Comparison of ENCODE assay signal across 1 cellular context in genomic region chr22:37174964-37175363, GRCh38.
TF ChIP-seq lines count a peak whose summit lies in the region.

No MANE protein-coding gene starts in this region.

TF ChIP-seq in WTC11, 78 proteins besides CTCF, POLR2A, EP300 and RAD21 (continued from another document):
- TF ChIP-seq, protein P1, sequence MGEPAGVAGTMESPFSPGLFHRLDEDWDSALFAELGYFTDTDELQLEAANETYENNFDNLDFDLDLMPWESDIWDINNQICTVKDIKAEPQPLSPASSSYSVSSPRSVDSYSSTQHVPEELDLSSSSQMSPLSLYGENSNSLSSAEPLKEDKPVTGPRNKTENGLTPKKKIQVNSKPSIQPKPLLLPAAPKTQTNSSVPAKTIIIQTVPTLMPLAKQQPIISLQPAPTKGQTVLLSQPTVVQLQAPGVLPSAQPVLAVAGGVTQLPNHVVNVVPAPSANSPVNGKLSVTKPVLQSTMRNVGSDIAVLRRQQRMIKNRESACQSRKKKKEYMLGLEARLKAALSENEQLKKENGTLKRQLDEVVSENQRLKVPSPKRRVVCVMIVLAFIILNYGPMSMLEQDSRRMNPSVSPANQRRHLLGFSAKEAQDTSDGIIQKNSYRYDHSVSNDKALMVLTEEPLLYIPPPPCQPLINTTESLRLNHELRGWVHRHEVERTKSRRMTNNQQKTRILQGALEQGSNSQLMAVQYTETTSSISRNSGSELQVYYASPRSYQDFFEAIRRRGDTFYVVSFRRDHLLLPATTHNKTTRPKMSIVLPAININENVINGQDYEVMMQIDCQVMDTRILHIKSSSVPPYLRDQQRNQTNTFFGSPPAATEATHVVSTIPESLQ (CRISPR knock-in tag; IDR thresholded peaks at IDR 0.05) = no peak
- TF ChIP-seq, protein P2, sequence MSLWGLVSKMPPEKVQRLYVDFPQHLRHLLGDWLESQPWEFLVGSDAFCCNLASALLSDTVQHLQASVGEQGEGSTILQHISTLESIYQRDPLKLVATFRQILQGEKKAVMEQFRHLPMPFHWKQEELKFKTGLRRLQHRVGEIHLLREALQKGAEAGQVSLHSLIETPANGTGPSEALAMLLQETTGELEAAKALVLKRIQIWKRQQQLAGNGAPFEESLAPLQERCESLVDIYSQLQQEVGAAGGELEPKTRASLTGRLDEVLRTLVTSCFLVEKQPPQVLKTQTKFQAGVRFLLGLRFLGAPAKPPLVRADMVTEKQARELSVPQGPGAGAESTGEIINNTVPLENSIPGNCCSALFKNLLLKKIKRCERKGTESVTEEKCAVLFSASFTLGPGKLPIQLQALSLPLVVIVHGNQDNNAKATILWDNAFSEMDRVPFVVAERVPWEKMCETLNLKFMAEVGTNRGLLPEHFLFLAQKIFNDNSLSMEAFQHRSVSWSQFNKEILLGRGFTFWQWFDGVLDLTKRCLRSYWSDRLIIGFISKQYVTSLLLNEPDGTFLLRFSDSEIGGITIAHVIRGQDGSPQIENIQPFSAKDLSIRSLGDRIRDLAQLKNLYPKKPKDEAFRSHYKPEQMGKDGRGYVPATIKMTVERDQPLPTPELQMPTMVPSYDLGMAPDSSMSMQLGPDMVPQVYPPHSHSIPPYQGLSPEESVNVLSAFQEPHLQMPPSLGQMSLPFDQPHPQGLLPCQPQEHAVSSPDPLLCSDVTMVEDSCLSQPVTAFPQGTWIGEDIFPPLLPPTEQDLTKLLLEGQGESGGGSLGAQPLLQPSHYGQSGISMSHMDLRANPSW (CRISPR knock-in tag; conservative IDR thresholded peaks at IDR 0.05; ENCODE audit: low read depth) = no peak
- TF ChIP-seq SMAD4 (CRISPR knock-in tag; IDR thresholded peaks at IDR 0.05) (no peak), CBFB (CRISPR knock-in tag; IDR thresholded peaks at IDR 0.05; ENCODE audit: low read depth) (no peak), PRRX2 (CRISPR knock-in tag; IDR thresholded peaks at IDR 0.05) (no peak), TCF7 (CRISPR knock-in tag; IDR thresholded peaks at IDR 0.05; ENCODE audit: low read depth) (no peak)
- TF ChIP-seq, protein P3, sequence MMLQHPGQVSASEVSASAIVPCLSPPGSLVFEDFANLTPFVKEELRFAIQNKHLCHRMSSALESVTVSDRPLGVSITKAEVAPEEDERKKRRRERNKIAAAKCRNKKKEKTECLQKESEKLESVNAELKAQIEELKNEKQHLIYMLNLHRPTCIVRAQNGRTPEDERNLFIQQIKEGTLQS (CRISPR knock-in tag; conservative IDR thresholded peaks at IDR 0.05) = no peak
- TF ChIP-seq, protein P4, sequence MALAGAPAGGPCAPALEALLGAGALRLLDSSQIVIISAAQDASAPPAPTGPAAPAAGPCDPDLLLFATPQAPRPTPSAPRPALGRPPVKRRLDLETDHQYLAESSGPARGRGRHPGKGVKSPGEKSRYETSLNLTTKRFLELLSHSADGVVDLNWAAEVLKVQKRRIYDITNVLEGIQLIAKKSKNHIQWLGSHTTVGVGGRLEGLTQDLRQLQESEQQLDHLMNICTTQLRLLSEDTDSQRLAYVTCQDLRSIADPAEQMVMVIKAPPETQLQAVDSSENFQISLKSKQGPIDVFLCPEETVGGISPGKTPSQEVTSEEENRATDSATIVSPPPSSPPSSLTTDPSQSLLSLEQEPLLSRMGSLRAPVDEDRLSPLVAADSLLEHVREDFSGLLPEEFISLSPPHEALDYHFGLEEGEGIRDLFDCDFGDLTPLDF (CRISPR knock-in tag; IDR thresholded peaks at IDR 0.05) = no peak
- TF ChIP-seq, protein P5, sequence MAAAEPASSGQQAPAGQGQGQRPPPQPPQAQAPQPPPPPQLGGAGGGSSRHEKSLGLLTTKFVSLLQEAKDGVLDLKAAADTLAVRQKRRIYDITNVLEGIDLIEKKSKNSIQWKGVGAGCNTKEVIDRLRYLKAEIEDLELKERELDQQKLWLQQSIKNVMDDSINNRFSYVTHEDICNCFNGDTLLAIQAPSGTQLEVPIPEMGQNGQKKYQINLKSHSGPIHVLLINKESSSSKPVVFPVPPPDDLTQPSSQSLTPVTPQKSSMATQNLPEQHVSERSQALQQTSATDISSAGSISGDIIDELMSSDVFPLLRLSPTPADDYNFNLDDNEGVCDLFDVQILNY (CRISPR knock-in tag; IDR thresholded peaks at IDR 0.05) = no peak
